Comparison of ENCODE assay signal across 1 cellular context in the genomic region with DNA sequence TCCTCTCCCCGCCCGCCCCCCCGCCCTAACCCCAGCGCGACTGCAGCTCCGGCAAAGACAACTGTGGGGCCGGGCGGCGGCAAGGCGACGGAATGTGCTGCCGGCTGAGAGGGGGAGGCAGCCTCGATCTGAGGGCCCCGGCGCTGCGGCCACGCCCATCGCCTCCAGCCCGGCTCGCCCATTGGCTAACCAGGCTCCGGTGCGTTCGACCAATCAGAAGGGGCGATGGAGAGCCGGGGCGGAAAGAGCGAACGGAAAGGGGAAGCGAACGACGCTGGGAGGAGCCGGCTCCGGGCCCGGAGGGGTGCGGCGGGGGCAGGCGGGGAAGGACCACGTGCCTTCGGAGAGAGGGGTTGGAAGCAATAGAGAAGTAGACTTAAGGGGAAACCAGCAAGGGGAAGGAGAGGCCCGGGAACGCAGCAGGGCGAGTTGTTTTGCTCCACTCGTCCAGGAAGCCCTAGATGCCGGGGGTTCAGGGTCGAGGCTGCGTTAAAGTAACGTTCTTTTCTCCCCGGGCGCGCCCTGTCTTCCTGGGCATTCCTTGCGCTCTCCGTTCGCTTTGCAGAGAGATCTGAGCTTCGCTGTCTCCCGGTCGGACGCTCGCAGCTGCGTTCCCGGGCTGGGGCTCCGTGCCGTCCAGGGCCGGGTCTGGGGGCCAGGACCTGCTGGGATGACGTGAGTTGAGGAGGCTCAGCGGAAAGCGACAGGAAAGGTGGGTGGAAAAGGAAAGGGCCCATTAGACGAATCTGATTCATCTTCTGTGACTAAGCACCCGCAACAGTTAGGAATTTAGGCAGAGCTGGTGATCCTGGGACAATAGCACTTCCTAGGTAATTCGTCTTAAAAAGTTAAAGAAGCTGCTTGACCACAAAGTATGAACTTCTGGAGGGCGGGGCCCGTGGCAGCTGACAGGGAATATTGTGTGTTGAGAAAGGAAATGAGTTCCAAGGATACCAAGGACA.
TF ChIP-seq lines count a peak whose summit lies in the region.

Gene KPNA4 (minus strand): TSS at position 130 of the 962 bp plus-strand sequence. CDS start 289 bp downstream, outside the sequence.

TF ChIP-seq in H1, 55 proteins besides CTCF, POLR2A, EP300 and RAD21 (continues in another document):
- TF ChIP-seq CTBP2 (IDR thresholded peaks at IDR 0.05; ENCODE audit: borderline replicate concordance, insufficient read depth, insufficient read length, low read length) (no peak), RNF2 (IDR thresholded peaks at IDR 0.05; ENCODE audit: borderline replicate concordance, low read depth, low read length, missing control alignments, poor library complexity, severe bottlenecking) (no peak), CHD1 (IDR thresholded peaks at IDR 0.05; ENCODE audit: low read depth, low read length) (no peak), HDAC2 (IDR thresholded peaks at IDR 0.05; ENCODE audit: borderline replicate concordance in 1 of 2, low read depth in 2 of 2, low read length in 2 of 2) (no peak), NANOG (IDR thresholded peaks at IDR 0.05; ENCODE audit: insufficient read depth, low read depth, low read length, poor library complexity, severe bottlenecking) (no peak), CEBPB (IDR thresholded peaks at IDR 0.05; ENCODE audit: low read depth, low read length) (no peak), GTF2F1 (IDR thresholded peaks at IDR 0.05; ENCODE audit: borderline replicate concordance, low read depth, low read length) (no peak), RXRA (IDR thresholded peaks at IDR 0.05; ENCODE audit: insufficient read depth, low read depth, low read length) (no peak), JUN (IDR thresholded peaks at IDR 0.05; ENCODE audit: low read depth, low read length) (no peak), CHD7 (IDR thresholded peaks at IDR 0.05; ENCODE audit: insufficient replicate concordance, low read length) (no peak), CBX5 (IDR thresholded peaks at IDR 0.05; ENCODE audit: low read depth, low read length) (no peak), CHD2 (IDR thresholded peaks at IDR 0.05; ENCODE audit: low read length) (peak; percentile 51), SIRT6 (IDR thresholded peaks at IDR 0.05; ENCODE audit: low read length) (no peak), RFX5 (IDR thresholded peaks at IDR 0.05; ENCODE audit: borderline replicate concordance, low read depth, low read length) (no peak), NRF1 (IDR thresholded peaks at IDR 0.05; ENCODE audit: low read depth, low read length) (no peak), HDAC6 (IDR thresholded peaks at IDR 0.05; ENCODE audit: low read depth, low read length) (no peak), KDM5A (IDR thresholded peaks at IDR 0.05; ENCODE audit: low read length) (no peak), SRF (IDR thresholded peaks at IDR 0.05; ENCODE audit: low read depth, low read length) (no peak), USF2 (IDR thresholded peaks at IDR 0.05; ENCODE audit: low read length) (peak; percentile 50; the same call in 1 of the 2 replicates), KDM1A (IDR thresholded peaks at IDR 0.05; ENCODE audit: borderline replicate concordance, low read length) (no peak; the same call in 1 of the 2 replicates), SP2 (IDR thresholded peaks at IDR 0.05; ENCODE audit: low read length) (no peak), E2F6 (IDR thresholded peaks at IDR 0.05) (peak; percentile 95), ASH2L (IDR thresholded peaks at IDR 0.05; ENCODE audit: low read length) (peak; percentile 35), TEAD4 (IDR thresholded peaks at IDR 0.05; ENCODE audit: low read depth, low read length) (peak; percentile 51; the same call in 1 of the 2 replicates), POU5F1 (IDR thresholded peaks at IDR 0.05; ENCODE audit: low read depth, low read length) (no peak), RBBP5 (IDR thresholded peaks at IDR 0.05; ENCODE audit: borderline replicate concordance, low read depth, low read length) (peak; percentile 55; the same call in 1 of the 2 replicates), SIX5 (IDR thresholded peaks at IDR 0.05; ENCODE audit: low read depth, low read length) (no peak), MAFK (IDR thresholded peaks at IDR 0.05; ENCODE audit: low read depth, low read length) (no peak), TAF7 (optimal IDR thresholded peaks at IDR 0.05; ENCODE audit: borderline replicate concordance, low read depth, low read length) (no peak), BRCA1 (IDR thresholded peaks at IDR 0.05; ENCODE audit: low read depth, low read length) (no peak), BACH1 (IDR thresholded peaks at IDR 0.05; ENCODE audit: low read length) (0 out of 2 replicates have a peak, but pooled peaks have one; percentile 14), SP4 (IDR thresholded peaks at IDR 0.05; ENCODE audit: low read length) (peak; percentile 22; the same call in 1 of the 2 replicates), TBP (IDR thresholded peaks at IDR 0.05; ENCODE audit: low read depth, low read length) (peak; percentile 79), JUND (IDR thresholded peaks at IDR 0.05; ENCODE audit: low read length) (no peak), ZNF274 (IDR thresholded peaks at IDR 0.05; ENCODE audit: borderline replicate concordance, extremely low read depth, low read length) (no peak), SUZ12 (IDR thresholded peaks at IDR 0.05; ENCODE audit: low read length) (no peak), POLR2AphosphoS5 (IDR thresholded peaks at IDR 0.05; ENCODE audit: low read depth, low read length) (peak; percentile 89), TCF12 (IDR thresholded peaks at IDR 0.05; ENCODE audit: low read depth, low read length) (no peak), SP1 (IDR thresholded peaks at IDR 0.05; ENCODE audit: low read depth, low read length) (peak; percentile 17; the same call in 1 of the 2 replicates), EZH2 (IDR thresholded peaks at IDR 0.05; ENCODE audit: low read depth, low read length, severe bottlenecking) (no peak), TAF1 (IDR thresholded peaks at IDR 0.05; ENCODE audit: low read depth, low read length) (peak; percentile 83), BCL11A (IDR thresholded peaks at IDR 0.05; ENCODE audit: low read depth in 2 of 2, low read length in 2 of 2) (no peak), CREB1 (IDR thresholded peaks at IDR 0.05) (peak; percentile 47; the same call in 1 of the 2 replicates), PHF8 (conservative IDR thresholded peaks at IDR 0.05; ENCODE audit: low read depth, low read length) (peak; percentile 42; the same call in 1 of the 2 replicates), SIN3A (conservative IDR thresholded peaks at IDR 0.05 in 1 of 2, IDR thresholded peaks at IDR 0.05 in 1 of 2; ENCODE audit: low read depth in 1 of 2, low read length in 2 of 2) (peak in 1 of 2 experiments; percentile 33; a peak in 2 of 4 replicates), CBX8 (IDR thresholded peaks at IDR 0.05; ENCODE audit: borderline replicate concordance, low read depth, low read length) (no peak), SAP30 (IDR thresholded peaks at IDR 0.05; ENCODE audit: insufficient read depth, insufficient replicate concordance, low read length) (no peak), YY1 (IDR thresholded peaks at IDR 0.05; ENCODE audit: low read depth, low read length) (no peak), GABPA (IDR thresholded peaks at IDR 0.05; ENCODE audit: borderline replicate concordance, insufficient read depth, low read length) (no peak), KDM4A (IDR thresholded peaks at IDR 0.05; ENCODE audit: low read depth, low read length, severe bottlenecking) (peak; percentile 93), EGR1 (IDR thresholded peaks at IDR 0.05; ENCODE audit: borderline replicate concordance, low read depth, low read length) (no peak)
- TF ChIP-seq, protein P1, sequence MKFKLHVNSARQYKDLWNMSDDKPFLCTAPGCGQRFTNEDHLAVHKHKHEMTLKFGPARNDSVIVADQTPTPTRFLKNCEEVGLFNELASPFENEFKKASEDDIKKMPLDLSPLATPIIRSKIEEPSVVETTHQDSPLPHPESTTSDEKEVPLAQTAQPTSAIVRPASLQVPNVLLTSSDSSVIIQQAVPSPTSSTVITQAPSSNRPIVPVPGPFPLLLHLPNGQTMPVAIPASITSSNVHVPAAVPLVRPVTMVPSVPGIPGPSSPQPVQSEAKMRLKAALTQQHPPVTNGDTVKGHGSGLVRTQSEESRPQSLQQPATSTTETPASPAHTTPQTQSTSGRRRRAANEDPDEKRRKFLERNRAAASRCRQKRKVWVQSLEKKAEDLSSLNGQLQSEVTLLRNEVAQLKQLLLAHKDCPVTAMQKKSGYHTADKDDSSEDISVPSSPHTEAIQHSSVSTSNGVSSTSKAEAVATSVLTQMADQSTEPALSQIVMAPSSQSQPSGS (IDR thresholded peaks at IDR 0.05; ENCODE audit: low read length) = no peak
- TF ChIP-seq, protein P2, sequence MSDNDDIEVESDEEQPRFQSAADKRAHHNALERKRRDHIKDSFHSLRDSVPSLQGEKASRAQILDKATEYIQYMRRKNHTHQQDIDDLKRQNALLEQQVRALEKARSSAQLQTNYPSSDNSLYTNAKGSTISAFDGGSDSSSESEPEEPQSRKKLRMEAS (IDR thresholded peaks at IDR 0.05) = peak; percentile 97
